1 cellular context compared by ENCODE assay signal in the genomic region with DNA sequence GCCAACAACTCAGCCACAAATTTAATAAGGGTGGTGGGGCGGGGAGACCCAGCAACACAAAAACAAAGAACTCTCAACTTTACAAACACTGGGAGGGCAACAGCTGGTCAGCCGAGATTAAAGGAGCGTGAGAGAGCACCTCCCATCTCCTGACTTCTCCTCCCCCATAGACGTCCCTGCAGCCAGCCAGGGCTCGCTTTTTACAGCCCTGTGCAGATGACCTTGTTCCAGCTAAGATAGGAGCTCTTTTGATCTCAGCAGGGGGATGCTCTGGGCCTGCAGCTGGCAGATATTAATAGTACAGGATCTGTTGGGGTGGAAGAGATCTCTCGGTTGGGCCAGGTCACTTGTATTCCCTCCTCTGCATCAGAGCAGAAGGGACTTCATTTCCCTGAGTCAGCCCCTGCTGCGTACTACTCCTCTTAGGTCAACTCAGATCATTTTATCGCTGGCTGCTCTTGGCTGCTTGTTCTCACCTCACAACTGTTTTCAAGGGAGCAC.
TF ChIP-seq lines count a peak whose summit lies in the region.

No MANE protein-coding gene starts in this region.

TF ChIP-seq in HepG2, 621 proteins besides CTCF, POLR2A, EP300 and RAD21 (continued from another document and continues in another):
- TF ChIP-seq, protein P1, sequence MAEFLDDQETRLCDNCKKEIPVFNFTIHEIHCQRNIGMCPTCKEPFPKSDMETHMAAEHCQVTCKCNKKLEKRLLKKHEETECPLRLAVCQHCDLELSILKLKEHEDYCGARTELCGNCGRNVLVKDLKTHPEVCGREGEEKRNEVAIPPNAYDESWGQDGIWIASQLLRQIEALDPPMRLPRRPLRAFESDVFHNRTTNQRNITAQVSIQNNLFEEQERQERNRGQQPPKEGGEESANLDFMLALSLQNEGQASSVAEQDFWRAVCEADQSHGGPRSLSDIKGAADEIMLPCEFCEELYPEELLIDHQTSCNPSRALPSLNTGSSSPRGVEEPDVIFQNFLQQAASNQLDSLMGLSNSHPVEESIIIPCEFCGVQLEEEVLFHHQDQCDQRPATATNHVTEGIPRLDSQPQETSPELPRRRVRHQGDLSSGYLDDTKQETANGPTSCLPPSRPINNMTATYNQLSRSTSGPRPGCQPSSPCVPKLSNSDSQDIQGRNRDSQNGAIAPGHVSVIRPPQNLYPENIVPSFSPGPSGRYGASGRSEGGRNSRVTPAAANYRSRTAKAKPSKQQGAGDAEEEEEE (CRISPR knock-in tag; IDR thresholded peaks at IDR 0.05; ENCODE audit: borderline replicate concordance) = no peak
- TF ChIP-seq ZNF253 (CRISPR knock-in tag; IDR thresholded peaks at IDR 0.05; ENCODE audit: borderline replicate concordance) (no peak), ZBTB7B (CRISPR knock-in tag; IDR thresholded peaks at IDR 0.05) (peak; percentile 84; the same call in 1 of the 2 replicates), TBP (CRISPR knock-in tag; IDR thresholded peaks at IDR 0.05) (no peak), ZNF101 (CRISPR knock-in tag; IDR thresholded peaks at IDR 0.05; ENCODE audit: borderline replicate concordance, low read depth) (no peak), ZNF709 (CRISPR knock-in tag; IDR thresholded peaks at IDR 0.05) (no peak), ZNF337 (CRISPR knock-in tag; IDR thresholded peaks at IDR 0.05; ENCODE audit: borderline replicate concordance, low read depth) (no peak), NPAS2 (CRISPR knock-in tag; IDR thresholded peaks at IDR 0.05; ENCODE audit: borderline replicate concordance) (no peak), NCOA5 (CRISPR knock-in tag; IDR thresholded peaks at IDR 0.05) (no peak), CC2D1A (CRISPR knock-in tag; IDR thresholded peaks at IDR 0.05) (no peak), ZNF33B (CRISPR knock-in tag; IDR thresholded peaks at IDR 0.05) (no peak), FLYWCH1 (CRISPR knock-in tag; IDR thresholded peaks at IDR 0.05) (no peak), PHB2 (IDR thresholded peaks at IDR 0.05; ENCODE audit: partially characterized antibody) (no peak), ZBTB20 (CRISPR knock-in tag; IDR thresholded peaks at IDR 0.05; ENCODE audit: borderline replicate concordance, low read depth) (no peak), HMGXB3 (CRISPR knock-in tag; IDR thresholded peaks at IDR 0.05; ENCODE audit: borderline replicate concordance) (peak; percentile 57; the same call in 1 of the 2 replicates), ZNF138 (CRISPR knock-in tag; IDR thresholded peaks at IDR 0.05; ENCODE audit: low read depth) (no peak), ZFP90 (CRISPR knock-in tag; IDR thresholded peaks at IDR 0.05; ENCODE audit: borderline replicate concordance) (no peak), PATZ1 (CRISPR knock-in tag; IDR thresholded peaks at IDR 0.05) (peak; percentile 87)
- TF ChIP-seq, protein P2, sequence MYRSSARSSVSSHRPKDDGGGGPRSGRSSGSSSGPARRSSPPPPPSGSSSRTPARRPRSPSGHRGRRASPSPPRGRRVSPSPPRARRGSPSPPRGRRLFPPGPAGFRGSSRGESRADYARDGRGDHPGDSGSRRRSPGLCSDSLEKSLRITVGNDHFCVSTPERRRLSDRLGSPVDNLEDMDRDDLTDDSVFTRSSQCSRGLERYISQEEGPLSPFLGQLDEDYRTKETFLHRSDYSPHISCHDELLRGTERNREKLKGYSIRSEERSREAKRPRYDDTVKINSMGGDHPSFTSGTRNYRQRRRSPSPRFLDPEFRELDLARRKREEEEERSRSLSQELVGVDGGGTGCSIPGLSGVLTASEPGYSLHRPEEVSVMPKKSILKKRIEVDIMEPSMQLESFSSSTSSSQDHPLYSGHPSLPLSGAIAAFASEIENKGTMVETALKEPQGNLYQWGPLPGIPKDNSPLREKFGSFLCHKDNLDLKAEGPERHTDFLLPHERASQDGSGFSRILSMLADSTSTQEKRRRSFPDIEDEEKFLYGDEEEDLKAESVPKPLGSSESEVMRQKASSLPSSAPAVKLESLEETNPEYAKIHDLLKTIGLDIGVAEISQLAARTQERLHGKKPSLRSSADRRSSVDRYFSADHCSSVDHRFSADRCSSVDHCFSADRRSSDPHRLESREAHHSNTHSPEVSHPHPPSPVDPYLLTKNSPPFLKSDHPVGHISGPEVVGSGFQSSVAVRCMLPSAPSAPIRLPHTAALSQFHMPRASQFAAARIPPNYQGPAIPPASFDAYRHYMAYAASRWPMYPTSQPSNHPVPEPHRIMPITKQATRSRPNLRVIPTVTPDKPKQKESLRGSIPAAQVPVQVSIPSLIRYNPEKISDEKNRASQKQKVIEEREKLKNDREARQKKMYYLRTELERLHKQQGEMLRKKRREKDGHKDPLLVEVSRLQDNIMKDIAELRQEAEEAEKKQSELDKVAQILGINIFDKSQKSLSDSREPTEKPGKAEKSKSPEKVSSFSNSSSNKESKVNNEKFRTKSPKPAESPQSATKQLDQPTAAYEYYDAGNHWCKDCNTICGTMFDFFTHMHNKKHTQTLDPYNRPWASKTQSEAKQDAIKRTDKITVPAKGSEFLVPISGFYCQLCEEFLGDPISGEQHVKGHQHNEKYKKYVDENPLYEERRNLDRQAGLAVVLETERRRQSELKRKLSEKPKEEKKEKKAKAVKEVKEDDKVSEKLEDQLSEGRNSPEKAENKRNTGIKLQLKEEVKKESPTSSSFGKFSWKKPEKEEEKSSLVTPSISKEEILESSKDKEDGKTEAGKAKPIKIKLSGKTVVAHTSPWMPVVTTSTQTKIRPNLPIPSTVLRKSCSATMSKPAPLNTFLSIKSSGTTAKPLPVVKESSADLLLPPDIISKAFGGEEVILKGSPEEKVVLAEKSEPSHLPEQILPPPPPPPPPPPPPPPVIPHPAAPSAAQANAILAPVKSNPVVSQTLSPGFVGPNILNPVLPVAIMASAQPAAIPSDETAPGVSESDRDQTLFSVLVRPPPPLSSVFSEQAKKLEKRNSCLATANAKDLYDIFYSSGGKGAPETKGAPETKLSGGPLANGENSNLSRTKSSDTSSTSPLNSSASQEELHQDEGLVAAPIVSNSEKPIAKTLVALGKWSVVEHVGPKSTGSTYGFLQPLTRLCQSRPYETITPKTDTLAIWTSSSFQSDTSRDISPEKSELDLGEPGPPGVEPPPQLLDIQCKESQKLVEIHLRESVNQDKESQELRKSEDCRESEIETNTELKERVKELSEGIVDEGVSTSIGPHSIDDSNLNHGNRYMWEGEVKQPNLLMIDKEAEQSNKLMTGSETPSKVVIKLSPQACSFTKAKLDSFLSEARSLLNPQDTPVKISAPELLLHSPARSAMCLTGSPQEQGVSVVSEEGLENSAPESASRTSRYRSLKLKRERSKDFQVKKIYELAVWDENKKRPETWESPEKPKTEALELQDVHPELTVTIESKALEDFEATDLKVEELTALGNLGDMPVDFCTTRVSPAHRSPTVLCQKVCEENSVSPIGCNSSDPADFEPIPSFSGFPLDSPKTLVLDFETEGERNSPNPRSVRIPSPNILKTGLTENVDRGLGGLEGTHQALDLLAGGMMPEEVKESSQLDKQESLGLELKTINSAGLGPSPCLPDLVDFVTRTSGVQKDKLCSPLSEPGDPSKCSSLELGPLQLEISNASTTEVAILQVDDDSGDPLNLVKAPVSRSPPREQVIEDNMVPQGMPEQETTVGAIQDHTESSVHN (CRISPR knock-in tag; IDR thresholded peaks at IDR 0.05) = no peak
- TF ChIP-seq, protein P3, sequence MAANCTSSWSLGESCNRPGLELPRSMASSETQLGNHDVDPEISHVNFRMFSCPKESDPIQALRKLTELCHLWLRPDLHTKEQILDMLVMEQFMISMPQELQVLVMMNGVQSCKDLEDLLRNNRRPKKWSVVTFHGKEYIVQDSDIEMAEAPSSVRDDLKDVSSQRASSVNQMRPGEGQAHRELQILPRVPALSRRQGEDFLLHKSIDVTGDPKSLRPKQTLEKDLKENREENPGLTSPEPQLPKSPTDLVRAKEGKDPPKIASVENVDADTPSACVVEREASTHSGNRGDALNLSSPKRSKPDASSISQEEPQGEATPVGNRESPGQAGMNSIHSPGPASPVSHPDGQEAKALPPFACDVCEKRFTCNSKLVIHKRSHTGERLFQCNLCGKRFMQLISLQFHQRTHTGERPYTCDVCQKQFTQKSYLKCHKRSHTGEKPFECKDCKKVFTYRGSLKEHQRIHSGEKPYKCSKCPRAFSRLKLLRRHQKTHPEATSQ (CRISPR knock-in tag; IDR thresholded peaks at IDR 0.05; ENCODE audit: borderline replicate concordance) = peak; percentile 33; the same call in 1 of the 2 replicates
- TF ChIP-seq, protein P4, sequence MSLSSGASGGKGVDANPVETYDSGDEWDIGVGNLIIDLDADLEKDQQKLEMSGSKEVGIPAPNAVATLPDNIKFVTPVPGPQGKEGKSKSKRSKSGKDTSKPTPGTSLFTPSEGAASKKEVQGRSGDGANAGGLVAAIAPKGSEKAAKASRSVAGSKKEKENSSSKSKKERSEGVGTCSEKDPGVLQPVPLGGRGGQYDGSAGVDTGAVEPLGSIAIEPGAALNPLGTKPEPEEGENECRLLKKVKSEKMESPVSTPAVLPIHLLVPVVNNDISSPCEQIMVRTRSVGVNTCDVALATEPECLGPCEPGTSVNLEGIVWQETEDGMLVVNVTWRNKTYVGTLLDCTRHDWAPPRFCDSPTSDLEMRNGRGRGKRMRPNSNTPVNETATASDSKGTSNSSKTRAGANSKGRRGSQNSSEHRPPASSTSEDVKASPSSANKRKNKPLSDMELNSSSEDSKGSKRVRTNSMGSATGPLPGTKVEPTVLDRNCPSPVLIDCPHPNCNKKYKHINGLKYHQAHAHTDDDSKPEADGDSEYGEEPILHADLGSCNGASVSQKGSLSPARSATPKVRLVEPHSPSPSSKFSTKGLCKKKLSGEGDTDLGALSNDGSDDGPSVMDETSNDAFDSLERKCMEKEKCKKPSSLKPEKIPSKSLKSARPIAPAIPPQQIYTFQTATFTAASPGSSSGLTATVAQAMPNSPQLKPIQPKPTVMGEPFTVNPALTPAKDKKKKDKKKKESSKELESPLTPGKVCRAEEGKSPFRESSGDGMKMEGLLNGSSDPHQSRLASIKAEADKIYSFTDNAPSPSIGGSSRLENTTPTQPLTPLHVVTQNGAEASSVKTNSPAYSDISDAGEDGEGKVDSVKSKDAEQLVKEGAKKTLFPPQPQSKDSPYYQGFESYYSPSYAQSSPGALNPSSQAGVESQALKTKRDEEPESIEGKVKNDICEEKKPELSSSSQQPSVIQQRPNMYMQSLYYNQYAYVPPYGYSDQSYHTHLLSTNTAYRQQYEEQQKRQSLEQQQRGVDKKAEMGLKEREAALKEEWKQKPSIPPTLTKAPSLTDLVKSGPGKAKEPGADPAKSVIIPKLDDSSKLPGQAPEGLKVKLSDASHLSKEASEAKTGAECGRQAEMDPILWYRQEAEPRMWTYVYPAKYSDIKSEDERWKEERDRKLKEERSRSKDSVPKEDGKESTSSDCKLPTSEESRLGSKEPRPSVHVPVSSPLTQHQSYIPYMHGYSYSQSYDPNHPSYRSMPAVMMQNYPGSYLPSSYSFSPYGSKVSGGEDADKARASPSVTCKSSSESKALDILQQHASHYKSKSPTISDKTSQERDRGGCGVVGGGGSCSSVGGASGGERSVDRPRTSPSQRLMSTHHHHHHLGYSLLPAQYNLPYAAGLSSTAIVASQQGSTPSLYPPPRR (CRISPR knock-in tag; IDR thresholded peaks at IDR 0.05; ENCODE audit: borderline replicate concordance) = peak; percentile 93
- TF ChIP-seq, protein P5, sequence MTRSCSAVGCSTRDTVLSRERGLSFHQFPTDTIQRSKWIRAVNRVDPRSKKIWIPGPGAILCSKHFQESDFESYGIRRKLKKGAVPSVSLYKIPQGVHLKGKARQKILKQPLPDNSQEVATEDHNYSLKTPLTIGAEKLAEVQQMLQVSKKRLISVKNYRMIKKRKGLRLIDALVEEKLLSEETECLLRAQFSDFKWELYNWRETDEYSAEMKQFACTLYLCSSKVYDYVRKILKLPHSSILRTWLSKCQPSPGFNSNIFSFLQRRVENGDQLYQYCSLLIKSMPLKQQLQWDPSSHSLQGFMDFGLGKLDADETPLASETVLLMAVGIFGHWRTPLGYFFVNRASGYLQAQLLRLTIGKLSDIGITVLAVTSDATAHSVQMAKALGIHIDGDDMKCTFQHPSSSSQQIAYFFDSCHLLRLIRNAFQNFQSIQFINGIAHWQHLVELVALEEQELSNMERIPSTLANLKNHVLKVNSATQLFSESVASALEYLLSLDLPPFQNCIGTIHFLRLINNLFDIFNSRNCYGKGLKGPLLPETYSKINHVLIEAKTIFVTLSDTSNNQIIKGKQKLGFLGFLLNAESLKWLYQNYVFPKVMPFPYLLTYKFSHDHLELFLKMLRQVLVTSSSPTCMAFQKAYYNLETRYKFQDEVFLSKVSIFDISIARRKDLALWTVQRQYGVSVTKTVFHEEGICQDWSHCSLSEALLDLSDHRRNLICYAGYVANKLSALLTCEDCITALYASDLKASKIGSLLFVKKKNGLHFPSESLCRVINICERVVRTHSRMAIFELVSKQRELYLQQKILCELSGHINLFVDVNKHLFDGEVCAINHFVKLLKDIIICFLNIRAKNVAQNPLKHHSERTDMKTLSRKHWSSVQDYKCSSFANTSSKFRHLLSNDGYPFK (CRISPR knock-in tag; IDR thresholded peaks at IDR 0.05; ENCODE audit: borderline replicate concordance) = peak; percentile 36; the same call in 1 of the 2 replicates
